ENCODE assay signal across 1 cellular context in the genomic region with DNA sequence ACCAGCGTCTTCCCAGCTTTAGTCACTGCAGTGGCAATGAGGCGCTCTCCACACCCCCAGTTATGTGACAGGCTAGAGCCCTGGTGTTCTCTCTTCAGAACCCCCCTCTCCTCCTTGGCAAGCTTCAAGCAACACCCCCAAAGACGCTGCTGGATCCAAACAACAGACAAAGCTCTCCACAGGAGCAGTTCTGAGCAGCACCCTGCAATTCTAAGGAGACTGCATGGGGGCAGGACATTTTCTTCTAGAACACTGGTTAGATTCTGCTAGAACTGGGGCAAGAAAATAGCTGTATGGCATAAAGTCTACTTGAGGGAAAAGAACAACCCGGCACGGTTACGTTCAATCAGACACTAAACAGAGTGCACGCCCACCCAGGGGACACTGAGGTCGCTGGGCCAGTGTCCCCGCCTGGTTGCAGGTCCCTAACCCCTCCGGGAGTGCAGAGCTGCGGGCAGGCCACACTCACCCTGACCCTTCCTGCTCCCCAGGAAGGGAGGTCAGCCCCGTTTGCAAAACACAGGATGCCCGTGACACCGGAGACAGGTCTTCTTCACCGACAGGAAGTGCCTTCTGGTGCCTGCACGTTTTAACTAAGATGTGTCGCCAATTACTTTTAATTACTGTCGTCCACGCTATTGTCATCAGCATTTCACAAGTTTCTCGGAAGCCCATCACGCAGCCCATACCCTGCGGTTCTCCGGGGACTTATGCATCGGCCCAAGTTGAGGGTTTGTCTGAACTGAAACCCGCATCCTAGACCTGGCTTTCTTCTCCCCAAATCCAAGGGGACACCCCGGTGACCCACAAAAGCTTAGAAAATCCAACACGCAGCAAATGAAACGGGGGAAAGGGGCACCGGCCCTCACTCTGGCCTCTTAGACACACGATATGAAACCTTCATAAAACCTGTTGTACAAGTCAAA.
TF ChIP-seq lines count a peak whose summit lies in the region.

No MANE protein-coding gene starts in this region.

TF ChIP-seq in H1, 55 proteins besides CTCF, POLR2A, EP300 and RAD21:
- peak; percentile 50 for TF ChIP-seq RNF2 (IDR thresholded peaks at IDR 0.05; ENCODE audit: borderline replicate concordance, low read depth, low read length, missing control alignments, poor library complexity, severe bottlenecking)
- TF ChIP-seq SUZ12 (IDR thresholded peaks at IDR 0.05; ENCODE audit: low read length): peak; percentile 75; the same call in 1 of the 2 replicates
- TF ChIP-seq GTF2F1 (IDR thresholded peaks at IDR 0.05; ENCODE audit: borderline replicate concordance, low read depth, low read length): no peak
